In genomic region chr4:6601661-6602250, GRCh38 we compare ENCODE assay signal across 24 cellular contexts.
"Had no signal": no experiment of that assay in that cellular context is flagged by ENCODE, and none has a peak within 500 bp of the region (broad histone marks: within the 10 kb centered on the region; RNA-seq: fewer than 3 reads in every experiment).

No MANE protein-coding gene starts in this region.

- H3K27ac ChIP-seq: ascending aorta, body of pancreas, SK-N-MC, VCaP had no signal

- H3K4me3 ChIP-seq: ascending aorta, body of pancreas, SK-N-MC had no signal

- ATAC-seq: activated CD4-positive, alpha-beta T cell treated with anti-CD3 and anti-CD28 coated beads for 36 hours; activated CD8-positive, alpha-beta T cell treated with anti-CD3 and anti-CD28 coated beads for 36 hours; activated naive CD8-positive, alpha-beta T cell treated with anti-CD3 and anti-CD28 coated beads, Interleukin-2, amount 50 U/mL, for 24 hours; body of pancreas; Panc1; Right ventricle myocardium inferior; T-cell had no signal

- DNase-seq: activated CD4-positive, alpha-beta T cell treated with anti-CD3 and anti-CD28 coated beads for 36 hours; activated CD4-positive, alpha-beta T cell treated with anti-CD3 and anti-CD28 coated beads, Interleukin-2, amount 50 U/mL, for 1 hour; activated CD8-positive, alpha-beta memory T cell treated with anti-CD3 and anti-CD28 coated beads, Interleukin-2, amount 50 U/mL, for 4 hours; activated CD8-positive, alpha-beta T cell treated with anti-CD3 and anti-CD28 coated beads for 36 hours; activated naive CD4-positive, alpha-beta T cell treated with anti-CD3 and anti-CD28 coated beads, Interleukin-2, amount 50 U/mL, for 16 hours; activated naive CD8-positive, alpha-beta T cell treated with anti-CD3 and anti-CD28 coated beads, Interleukin-2, amount 50 U/mL, for 24 hours; amniotic stem cell; body of pancreas; Karpas-422; NCI-H1092; NCI-H1417; NCI-H1930; NCI-H2171; NCI-H2227 treated with DMSO at 0.1 percent for 48 hours; NCI-H526; NCI-H774; RPMI8226; T-cell; T-helper 2 cell had no signal

- H3K27me3 ChIP-seq: ascending aorta, body of pancreas had no signal

- H3K9me3 ChIP-seq: body of pancreas had no signal

- H3K4me1 ChIP-seq: ascending aorta, body of pancreas had no signal
